In genomic region chr14:72094844-72095582, GRCh38 we compare ENCODE assay signal across 1 cellular context.
TF ChIP-seq lines count a peak whose summit lies in the region.

No MANE protein-coding gene starts in this region.

TF ChIP-seq in H1, 55 proteins besides CTCF, POLR2A, EP300 and RAD21 (continued from another document):
- no peak for TF ChIP-seq CHD7 (IDR thresholded peaks at IDR 0.05; ENCODE audit: insufficient replicate concordance, low read length)
- no peak for TF ChIP-seq ATF2 (IDR thresholded peaks at IDR 0.05; ENCODE audit: low read length)
- TF ChIP-seq HDAC6 (IDR thresholded peaks at IDR 0.05; ENCODE audit: low read depth, low read length): no peak
- no peak for TF ChIP-seq SUZ12 (IDR thresholded peaks at IDR 0.05; ENCODE audit: low read length)
- no peak for TF ChIP-seq SAP30 (IDR thresholded peaks at IDR 0.05; ENCODE audit: insufficient read depth, insufficient replicate concordance, low read length)
- no peak for TF ChIP-seq CTBP2 (IDR thresholded peaks at IDR 0.05; ENCODE audit: borderline replicate concordance, insufficient read depth, insufficient read length, low read length)
- no peak for TF ChIP-seq SP2 (IDR thresholded peaks at IDR 0.05; ENCODE audit: low read length)
